ENCODE assay signal across 8 cellular contexts in the genomic region with DNA sequence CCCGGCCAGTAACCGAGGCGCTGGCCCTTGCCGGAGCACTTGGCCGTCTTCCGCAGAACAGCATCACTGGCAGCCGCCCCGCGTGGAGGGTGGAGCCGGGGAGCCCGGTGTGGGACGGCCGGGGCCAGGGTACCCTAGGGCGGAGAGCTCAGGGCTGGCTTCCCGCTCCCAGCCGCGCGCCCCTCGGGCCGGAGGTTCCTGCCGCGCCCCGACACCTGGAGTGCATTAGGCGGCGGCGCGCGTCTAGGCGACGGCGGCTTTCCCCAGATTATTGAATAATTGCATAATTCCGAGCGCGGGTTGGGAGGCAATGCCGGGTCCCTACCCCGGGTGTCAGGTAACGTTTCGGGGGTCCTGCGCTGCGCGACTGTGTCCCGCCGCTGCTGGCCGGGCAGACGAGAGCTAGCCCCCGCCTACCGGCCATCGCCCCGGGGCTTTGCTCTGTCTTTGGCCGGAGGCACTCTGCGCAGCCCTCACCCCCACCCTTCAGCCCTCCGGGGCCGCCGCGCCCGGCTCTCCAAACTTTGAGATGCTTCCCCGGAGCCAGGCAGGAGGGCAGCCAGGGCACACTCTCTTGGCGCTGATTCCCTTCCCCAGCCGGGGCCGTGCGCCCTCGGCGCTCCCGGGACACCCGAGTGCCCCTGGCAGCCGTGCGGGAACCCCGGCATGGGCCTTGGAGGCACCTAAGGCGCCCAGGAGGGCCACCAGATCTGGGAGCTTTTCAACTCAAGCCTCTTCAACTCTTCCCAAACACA. TPM values are rescaled to one million over a fixed set of nuclear protein-coding genes. Genes with fewer than 3 reads are reported as not detected.
DNase-seq lines count a peak whose midpoint lies in the region; ATAC-seq, FAIRE-seq and TF ChIP-seq lines count a peak whose summit lies in the region.

No MANE protein-coding gene starts in this region.

- H3K4me3 ChIP-seq in SK-N-SH (ENCODE audit: low read depth in 2 of 2, low read length in 1 of 2) (peak overlapping the region; percentile 42 to 75), trophoblast cell (ENCODE audit: low read depth, low read length) (peak overlapping the region; percentile 76), small intestine (ENCODE audit: low read depth in 1 of 2, low read length in 2 of 2) (peak overlapping the region in 1 of 2 donors; percentile 17)

- no peaks in the 10 kb centered on the region for H3K36me3 Mint-ChIP-seq in activated CD4-positive, alpha-beta T cell treated with anti-CD3 and anti-CD28 coated beads, Interleukin-2, amount 10 ng/mL, durations not matched to agents 24 days and 14 days (ENCODE audit: low read depth)

- CTCF ChIA-PET in SK-N-SH (lab: Yijun Ruan, JAX) = interaction anchor here (0.9 kb wide), 1 partner anchor 11 kb away, joined by 3 read pairs; no protein-coding TSS in a partner anchor

- H2BK12ac ChIP-seq in trophoblast cell (ENCODE audit: low read length) = no peak overlapping the region

- H3K27ac ChIP-seq in SK-N-SH (ENCODE audit: low read depth in 2 of 2, low read length in 1 of 2) = no peak overlapping the region
- no peak overlapping the region for H3K27ac ChIP-seq in trophoblast cell (ENCODE audit: low read depth, low read length)
- no peak overlapping the region for H3K27ac ChIP-seq in small intestine (ENCODE audit: low read depth in 1 of 2, low read length in 1 of 2)

- DNase-seq in COLO668 (lab: John Stamatoyannopoulos, UW; ENCODE audit: unreplicated experiment) (peak; percentile 8), SK-N-SH (peak; percentile 63), left ventricle myocardium superior (peak; percentile 75), trophoblast cell (peak in 1 of 2 donors; percentile 6), NCI-H1092 treated with DMSO at 0.1 percent for 48 hours (lab: John Stamatoyannopoulos, UW) (no peak), small intestine (no peak)
- DNase-seq in activated CD4-positive, alpha-beta T cell treated with anti-CD3 and anti-CD28 coated beads, Interleukin-2, amount 10 ng/mL, durations not matched to agents 24 days and 14 days = no peak

- H3K4me1 ChIP-seq in SK-N-SH (ENCODE audit: control insufficient read depth in 1 of 2, insufficient read depth in 2 of 2, low read depth in 1 of 2, low read length in 1 of 2) (peaks cover 0 to 14% of the 10 kb centered on the region in 2 experiments; a peak in 1 of 4 replicates), trophoblast cell (ENCODE audit: control insufficient read depth in 1 of 2, insufficient read depth in 2 of 2, low read length in 2 of 2) (peaks cover 12 to 17% of the 10 kb centered on the region in 2 experiments), small intestine (ENCODE audit: control insufficient read depth in 2 of 2, insufficient read depth in 1 of 2, low read depth in 1 of 2, low read length in 1 of 2) (no peaks in the 10 kb centered on the region)

- H3K36me3 ChIP-seq in SK-N-SH (replicated peaks in 1 of 2; ENCODE audit: control insufficient read depth in 1 of 2, insufficient read depth in 2 of 2, low read length in 1 of 2) (no peaks in the 10 kb centered on the region), trophoblast cell (ENCODE audit: control insufficient read depth in 1 of 2, insufficient read depth in 2 of 2, low read length in 2 of 2) (no peaks in the 10 kb centered on the region), small intestine (ENCODE audit: control insufficient read depth in 2 of 2, insufficient read depth in 2 of 2, low read length in 2 of 2) (no peaks in the 10 kb centered on the region)

- H4K8ac ChIP-seq in trophoblast cell (ENCODE audit: low read depth, low read length) = no peak overlapping the region

- H3K4me3 Mint-ChIP-seq in activated CD4-positive, alpha-beta T cell treated with anti-CD3 and anti-CD28 coated beads, Interleukin-2, amount 10 ng/mL, durations not matched to agents 24 days and 14 days = no peak overlapping the region

- H2BK120ac ChIP-seq in trophoblast cell (ENCODE audit: insufficient read depth, low read length, poor library complexity) = no peak overlapping the region

- H3F3A ChIP-seq in SK-N-SH (replicated peaks; ENCODE audit: insufficient read depth) = no peaks in the 10 kb centered on the region

- ATAC-seq in left ventricle myocardium superior = peak; percentile 76
- no peak for ATAC-seq in HG02973 (IDR thresholded peaks at IDR 0.05; ENCODE audit: unreplicated experiment)

- POLR2A ChIA-PET in SK-N-SH (lab: Yijun Ruan, JAX) = no interaction called here

- WGBS in SK-N-SH (ENCODE audit: low lambda C conversion rate) = 43% methylated on average over 15 of the region's 69 CpGs
- WGBS in trophoblast cell (ENCODE audit: extremely low coverage, insufficient coverage, insufficient read length) = no CpG with 5 or more reads among the region's 69 CpGs
- WGBS in small intestine, 3 donors = 3 to 7% (median 4%) methylated on average over 63 to 69 of the region's 69 CpGs

- no peaks in the 10 kb centered on the region for H4K20me1 ChIP-seq in SK-N-SH (ENCODE audit: insufficient read depth)

- no peaks in the 10 kb centered on the region for H3K4me1 Mint-ChIP-seq in activated CD4-positive, alpha-beta T cell treated with anti-CD3 and anti-CD28 coated beads, Interleukin-2, amount 10 ng/mL, durations not matched to agents 24 days and 14 days

- H3K18ac ChIP-seq in trophoblast cell (ENCODE audit: low read length) = no peak overlapping the region

- TF ChIP-seq CTCF in SK-N-SH (IDR thresholded peaks at IDR 0.05) = no peak

- no peaks in the 10 kb centered on the region for H3K9me2 ChIP-seq in SK-N-SH

- peaks cover 40% of the 10 kb centered on the region for H3K27me3 ChIP-seq in SK-N-SH (ENCODE audit: insufficient read depth)
- peaks cover 31% of the 10 kb centered on the region for H3K27me3 ChIP-seq in trophoblast cell (ENCODE audit: insufficient read depth, low read length)
- H3K27me3 ChIP-seq in small intestine (ENCODE audit: control insufficient read depth in 2 of 2, insufficient read depth in 2 of 2, low read length in 2 of 2) = peaks cover 13 to 17% of the 10 kb centered on the region in 2 donors

- H3K9me3 Mint-ChIP-seq in activated CD4-positive, alpha-beta T cell treated with anti-CD3 and anti-CD28 coated beads, Interleukin-2, amount 10 ng/mL, durations not matched to agents 24 days and 14 days = no peaks in the 10 kb centered on the region

- no peak for TF ChIP-seq EP300 in SK-N-SH (IDR thresholded peaks at IDR 0.05; ENCODE audit: borderline replicate concordance in 1 of 2, low read depth in 1 of 2, low read length in 1 of 2)

- H4K91ac ChIP-seq in trophoblast cell (ENCODE audit: low read depth, low read length) = no peak overlapping the region

- peaks cover 65% of the 10 kb centered on the region for H3K27me3 Mint-ChIP-seq in activated CD4-positive, alpha-beta T cell treated with anti-CD3 and anti-CD28 coated beads, Interleukin-2, amount 10 ng/mL, durations not matched to agents 24 days and 14 days

- no peak overlapping the region; the same call in 1 of the 2 replicates for H3K9ac ChIP-seq in SK-N-SH
- no peak overlapping the region for H3K9ac ChIP-seq in trophoblast cell (ENCODE audit: low read length)

- H2AFZ ChIP-seq in SK-N-SH (ENCODE audit: low read depth) (peak overlapping the region; percentile 68), trophoblast cell (ENCODE audit: insufficient read depth, low read length, poor library complexity) (no peak overlapping the region)

- no peak overlapping the region for H3K23ac ChIP-seq in trophoblast cell (ENCODE audit: low read length)

- intact Hi-C loops in left ventricle myocardium superior (cut with micrococcal nuclease) = no loop called here
- intact Hi-C loops in activated CD4-positive, alpha-beta T cell treated with anti-CD3 and anti-CD28 coated beads, Interleukin-2, amount 10 ng/mL, durations not matched to agents 24 days and 14 days (cut with micrococcal nuclease) = no loop called here

- no peak for FAIRE-seq in small intestine (lab: Jason Lieb, UNC)

- no peak overlapping the region for H3K27ac Mint-ChIP-seq in activated CD4-positive, alpha-beta T cell treated with anti-CD3 and anti-CD28 coated beads, Interleukin-2, amount 10 ng/mL, durations not matched to agents 24 days and 14 days

- no peak overlapping the region for H3K14ac ChIP-seq in trophoblast cell (ENCODE audit: low read length)

- no peak overlapping the region for H2BK5ac ChIP-seq in trophoblast cell (ENCODE audit: low read depth, low read length, poor library complexity)

- no peak for TF ChIP-seq RAD21 in SK-N-SH (IDR thresholded peaks at IDR 0.05; ENCODE audit: low read length)

- H3K4me2 ChIP-seq in SK-N-SH (peak overlapping the region; percentile 97), trophoblast cell (ENCODE audit: low read length) (peak overlapping the region; percentile 77)

- no peaks in the 10 kb centered on the region for H3K79me1 ChIP-seq in trophoblast cell (ENCODE audit: low read length)

- H3K9me3 ChIP-seq in SK-N-SH (no peaks in the 10 kb centered on the region), trophoblast cell (ENCODE audit: insufficient read depth, low read depth, low read length) (peaks cover 9% of the 10 kb centered on the region), small intestine (ENCODE audit: control insufficient read depth, low read depth) (no peaks in the 10 kb centered on the region)

- no peaks in the 10 kb centered on the region for H3K79me2 ChIP-seq in SK-N-SH (ENCODE audit: insufficient read depth)
- H3K79me2 ChIP-seq in trophoblast cell (ENCODE audit: control insufficient read depth, insufficient read depth, low read length, poor library complexity) = no peaks in the 10 kb centered on the region

- H4K12ac ChIP-seq in trophoblast cell (ENCODE audit: low read depth, low read length) = no peak overlapping the region

- H2AK5ac ChIP-seq in trophoblast cell (ENCODE audit: low read length) = no peak overlapping the region

- no peak overlapping the region for H3K4ac ChIP-seq in trophoblast cell (ENCODE audit: low read depth, low read length)

TF ChIP-seq in SK-N-SH, 30 proteins besides CTCF, POLR2A, EP300 and RAD21 (continues in another document):
- TF ChIP-seq CHD2 (IDR thresholded peaks at IDR 0.05; ENCODE audit: low read length, partially characterized antibody) = no peak
- TF ChIP-seq, protein P1, sequence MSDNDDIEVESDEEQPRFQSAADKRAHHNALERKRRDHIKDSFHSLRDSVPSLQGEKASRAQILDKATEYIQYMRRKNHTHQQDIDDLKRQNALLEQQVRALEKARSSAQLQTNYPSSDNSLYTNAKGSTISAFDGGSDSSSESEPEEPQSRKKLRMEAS (IDR thresholded peaks at IDR 0.05; ENCODE audit: low read depth) = no peak
- TF ChIP-seq RFX5 (IDR thresholded peaks at IDR 0.05; ENCODE audit: low read length) = no peak

RNA-seq across cellular contexts. Expression of a gene that starts 0.7 kb away (rescaled TPM):
- polyA plus RNA-seq in SK-N-SH (2012; rRNA removed) = 0.49 and 0.52 TPM in 2 replicates
- polyA plus RNA-seq in SK-N-SH (2012; cell fraction: cytosol; rRNA removed) = 0.29 and 0.53 TPM in 2 replicates
- polyA plus RNA-seq in SK-N-SH (2012; cell fraction: nucleus; rRNA removed) = 1.0 and 1.1 TPM in 2 replicates
- total RNA-seq in left ventricle myocardium superior = 23.5 TPM
- polyA plus RNA-seq in trophoblast cell (2013) = 3.8 and 4.9 TPM in 2 replicates
- polyA plus RNA-seq in small intestine = under 1 TPM in 2 of 3 donors, not detected in 1; 0.27 to 0.48 TPM
- total RNA-seq in activated CD4-positive, alpha-beta T cell treated with anti-CD3 and anti-CD28 coated beads, Interleukin-2, amount 10 ng/mL, durations not matched to agents 24 days and 14 days = 2.1 and 3.1 TPM in 2 replicates

Comparison
In these comparisons a context has a peak if more than half of its experiments do, and no peak if none do; other contexts are left out.
1. DNase-seq: peak in COLO668 (single experiment), SK-N-SH (single experiment) and left ventricle myocardium superior (single experiment); none in NCI-H1092 treated with DMSO at 0.1 percent for 48 hours (single experiment), small intestine (single experiment) and activated CD4-positive, alpha-beta T cell treated with anti-CD3 and anti-CD28 coated beads, Interleukin-2, amount 10 ng/mL, durations not matched to agents 24 days and 14 days (single experiment).